11 cellular contexts compared by ENCODE assay signal in the genomic region with DNA sequence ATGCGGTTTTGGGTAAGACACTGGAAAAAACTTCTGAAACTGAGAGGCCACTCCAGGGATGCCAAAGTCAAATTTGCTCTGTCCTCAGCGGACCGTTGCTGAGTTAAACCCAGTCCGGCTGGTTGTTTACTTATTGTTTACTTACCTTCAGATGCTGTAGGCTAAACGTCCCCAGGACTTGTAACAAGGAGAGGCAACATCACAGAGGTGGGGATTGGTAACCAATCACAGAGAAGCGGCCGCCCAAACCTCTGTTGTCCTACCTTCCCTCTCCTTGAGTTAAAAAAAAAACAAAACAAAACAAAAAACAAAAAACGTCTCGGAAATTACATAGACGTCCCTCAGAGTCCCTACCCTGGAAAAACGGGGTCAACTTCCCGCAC. TPM values are rescaled to one million over a fixed set of nuclear protein-coding genes. Genes with fewer than 3 reads are reported as not detected.
A peak's percentile ranks its signal among the peaks of the same experiment; 100 is the strongest.
DNase-seq lines count a peak whose midpoint lies in the region; ATAC-seq and TF ChIP-seq lines count a peak whose summit lies in the region.
"Had no signal": no experiment of that assay in that cellular context is flagged by ENCODE, and none has a peak within 500 bp of the region (broad histone marks: within the 10 kb centered on the region; RNA-seq: fewer than 3 reads in every experiment).

No MANE protein-coding gene starts in this region.

- no peak for ATAC-seq in heart right ventricle
- ATAC-seq in Right ventricle myocardium inferior, result no peak
- ATAC-seq in omental fat pad (ENCODE audit: low FRiP score), result no peak
- ATAC-seq: natural killer cell had no signal

- TF ChIP-seq POLR2A in vagina (IDR thresholded peaks at IDR 0.05), result no peak

- 33% methylated on average over 12 of the region's 12 CpGs for WGBS in heart right ventricle, 2 donors

- H3K36me3 ChIP-seq in heart right ventricle, result peaks cover 0 to 88% (median 4%) of the 10 kb centered on the region in 9 donors
- no peaks in the 10 kb centered on the region for H3K36me3 ChIP-seq in vagina

- no peaks in the 10 kb centered on the region for H3K9me3 ChIP-seq in heart right ventricle
- no peaks in the 10 kb centered on the region for H3K9me3 ChIP-seq in vagina

- H3K4me3 ChIP-seq in heart right ventricle (peak overlapping the region in 9 of 10 donors; percentile 20 to 53 (median 47)), dorsolateral prefrontal cortex (peak overlapping the region in 57 of 59 donors; percentile 5 to 68 (median 50)), vagina (peak overlapping the region; percentile 33 to 45)

- TF ChIP-seq CTCF in heart right ventricle (IDR thresholded peaks at IDR 0.05) (no peak), dorsolateral prefrontal cortex (IDR thresholded peaks at IDR 0.05 in 54 of 56, conservative IDR thresholded peaks at IDR 0.05 in 2 of 56; ENCODE audit: low read depth in 1 of 56, partially characterized antibody in 56 of 56) (no peak), vagina (IDR thresholded peaks at IDR 0.05) (no peak), omental fat pad (IDR thresholded peaks at IDR 0.05) (no peak)

- intact Hi-C loops in heart right ventricle (cut with DNase I) (no loop called here), Right ventricle myocardium inferior (cut with DNase I) (no loop called here), dorsolateral prefrontal cortex (cut with DNase I) (no loop called here), vagina (cut with DNase I) (no loop called here)

- H3K27ac ChIP-seq in heart right ventricle (no peak overlapping the region), dorsolateral prefrontal cortex (no peak overlapping the region), vagina (no peak overlapping the region)

- H3K27me3 ChIP-seq in heart right ventricle (peaks cover 0 to 71% (median 41%) of the 10 kb centered on the region in 7 donors), dorsolateral prefrontal cortex (peaks cover 0 to 50% (median 21%) of the 10 kb centered on the region in 45 donors), vagina (no peaks in the 10 kb centered on the region)

- peaks cover 0 to 18% (median 8%) of the 10 kb centered on the region in 9 donors for H3K4me1 ChIP-seq in heart right ventricle
- H3K4me1 ChIP-seq in vagina, result peaks cover 17% of the 10 kb centered on the region

- DNase-seq in heart right ventricle (no peak), Right ventricle myocardium inferior (ENCODE audit: missing footprints) (no peak), dorsolateral prefrontal cortex (no peak), myocyte (ENCODE audit: low read depth) (peak; percentile 5), vagina (ENCODE audit: extremely low spot score in 2 of 2) (peak in 1 of 2 donors; percentile 61), cerebellar cortex (ENCODE audit: low spot score) (no peak), RPMI8226 (no peak), omental fat pad (ENCODE audit: low spot score) (no peak)
- DNase-seq: activated T-cell treated with anti-CD3 and anti-CD28 coated beads, Interleukin-2, amount 50 U/mL, for 48 hours; natural killer cell; NCI-H1436 had no signal

RNA-seq across cellular contexts. Expression of a gene that starts 0.4 kb away (rescaled TPM):
- 10 to 100 TPM in 8 of 10 donors, 1 to 10 TPM in 2; 6.9 to 15.2 (median 12.0) TPM for total RNA-seq in heart right ventricle
- polyA plus RNA-seq in heart right ventricle, result 10 to 100 TPM in 1 of 2 donors, 1 to 10 TPM in 1; 4.0 to 12.2 TPM
- 19.5 TPM for total RNA-seq in Right ventricle myocardium inferior
- total RNA-seq in dorsolateral prefrontal cortex, result 10 to 100 TPM in 39 of 120 experiments, 1 to 10 TPM in 81; 1.6 to 23.8 (median 8.3) TPM
- total RNA-seq in myocyte, result 2.2 and 7.8 TPM in 2 replicates
- 7.3 TPM for polyA plus RNA-seq in myocyte (2012)
- total RNA-seq in vagina, result 18.7 TPM
- 10 to 100 TPM in 3 of 4 donors, 1 to 10 TPM in 1; 7.0 to 95.0 (median 20.8) TPM for total RNA-seq in omental fat pad
- total RNA-seq: natural killer cell had no signal
